ENCODE assay signal across 26 cellular contexts in genomic region chr17:76292567-76292966, GRCh38.
"Had no signal": no experiment of that assay in that cellular context is flagged by ENCODE, and none has a peak within 500 bp of the region (broad histone marks: within the 10 kb centered on the region; RNA-seq: fewer than 3 reads in every experiment).

No MANE protein-coding gene starts in this region.

- H3K9me3 ChIP-seq: colonic mucosa, esophagus squamous epithelium, heart right ventricle, pancreas, right lobe of liver, stomach, thyroid gland had no signal

- FAIRE-seq: endothelial cell of umbilical vein, islet of Langerhans, pancreas, small intestine had no signal

- ATAC-seq: naive thymus-derived CD4-positive, alpha-beta T cell; pancreas; stimulated activated effector memory CD8-positive, alpha-beta T cell treated with anti-CD3 and anti-CD28 coated beads, Interleukin-12 subunit alpha, Interleukin-12 subunit beta, amount 100 ng/mL, for 72 hours had no signal

- H3K4me3 ChIP-seq: colonic mucosa, esophagus squamous epithelium, heart right ventricle, pancreas, right lobe of liver, stomach, thyroid gland had no signal

- H3K4me1 ChIP-seq: esophagus squamous epithelium, pancreas, right lobe of liver, stomach, thyroid gland had no signal

- H3K27me3 ChIP-seq: colonic mucosa, esophagus squamous epithelium, heart right ventricle, pancreas, right lobe of liver, stomach, thyroid gland had no signal

- H3K27ac ChIP-seq: colonic mucosa, esophagus squamous epithelium, heart right ventricle, pancreas, right lobe of liver, stomach, thyroid gland had no signal

- DNase-seq: colonic mucosa; effector CD8-positive, alpha-beta T cell; esophagus squamous epithelium; foreskin melanocyte; glutamatergic neuron; heart right ventricle; hippocampal formation; kidney glomerular epithelial cell; mesenchymal stem cell; midbrain; naive thymus-derived CD4-positive, alpha-beta T cell; nephron progenitor cell; pancreas; retina; right lobe of liver; small intestine; stimulated activated CD4-positive, alpha-beta T cell treated with anti-CD3 and anti-CD28 coated beads, Interleukin-12 subunit alpha, Interleukin-12 subunit beta, amount 100 ng/mL, for 4 hours; stimulated activated CD4-positive, alpha-beta T cell treated with anti-CD3 and anti-CD28 coated beads, Interleukin-1b, Interleukin-23, amount 100 ng/mL, for 48 hours; stimulated activated CD4-positive, alpha-beta T cell treated with anti-CD3 and anti-CD28 coated beads, Interleukin-4, amount 100 ng/mL, for 24 hours; stimulated activated naive CD4-positive, alpha-beta T cell treated with Interleukin-2 at 50 U/mL for 16 hours; stomach; thyroid gland; trophoblast cell had no signal

- H3K36me3 ChIP-seq: colonic mucosa, pancreas had no signal
